Comparison of ENCODE assay signal across 1 cellular context in the genomic region with DNA sequence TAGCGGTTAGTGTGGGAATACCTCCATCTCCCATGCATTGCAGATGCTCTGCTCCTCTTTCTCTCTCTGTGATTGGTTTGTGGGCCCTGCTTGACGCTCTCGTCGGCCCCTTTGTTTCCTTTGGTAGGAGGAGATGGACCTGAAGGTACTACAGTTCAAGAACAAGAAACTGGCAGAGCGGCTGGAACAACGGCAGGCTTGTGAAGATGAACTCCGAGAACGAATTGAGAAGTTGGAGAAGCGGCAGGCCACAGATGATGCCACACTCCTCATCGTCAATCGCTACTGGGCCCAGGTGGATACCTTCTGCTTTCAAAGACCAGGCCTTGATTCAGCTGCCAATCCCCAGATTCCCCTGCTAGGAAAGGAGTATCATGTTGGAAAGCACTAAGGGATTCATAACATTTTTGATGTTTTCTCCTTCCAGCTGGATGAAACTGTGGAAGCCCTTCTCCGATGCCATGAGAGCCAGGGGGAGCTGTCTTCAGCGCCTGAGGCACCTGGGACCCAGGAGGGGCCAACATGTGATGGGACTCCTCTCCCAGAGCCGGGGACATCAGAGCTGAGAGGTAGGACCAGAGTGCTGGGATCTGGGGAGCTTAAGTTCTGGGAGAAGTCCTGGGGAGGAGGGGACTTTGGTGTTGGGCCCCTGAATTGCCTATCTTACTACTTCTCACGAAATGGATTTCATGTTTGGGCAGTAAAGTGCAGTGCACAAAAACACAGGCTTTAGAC.
TF ChIP-seq lines count a peak whose summit lies in the region.

No MANE protein-coding gene starts in this region.

TF ChIP-seq in GM23338, 12 proteins besides CTCF, POLR2A, EP300 and RAD21 (continued from another document):
- TF ChIP-seq, protein P1, sequence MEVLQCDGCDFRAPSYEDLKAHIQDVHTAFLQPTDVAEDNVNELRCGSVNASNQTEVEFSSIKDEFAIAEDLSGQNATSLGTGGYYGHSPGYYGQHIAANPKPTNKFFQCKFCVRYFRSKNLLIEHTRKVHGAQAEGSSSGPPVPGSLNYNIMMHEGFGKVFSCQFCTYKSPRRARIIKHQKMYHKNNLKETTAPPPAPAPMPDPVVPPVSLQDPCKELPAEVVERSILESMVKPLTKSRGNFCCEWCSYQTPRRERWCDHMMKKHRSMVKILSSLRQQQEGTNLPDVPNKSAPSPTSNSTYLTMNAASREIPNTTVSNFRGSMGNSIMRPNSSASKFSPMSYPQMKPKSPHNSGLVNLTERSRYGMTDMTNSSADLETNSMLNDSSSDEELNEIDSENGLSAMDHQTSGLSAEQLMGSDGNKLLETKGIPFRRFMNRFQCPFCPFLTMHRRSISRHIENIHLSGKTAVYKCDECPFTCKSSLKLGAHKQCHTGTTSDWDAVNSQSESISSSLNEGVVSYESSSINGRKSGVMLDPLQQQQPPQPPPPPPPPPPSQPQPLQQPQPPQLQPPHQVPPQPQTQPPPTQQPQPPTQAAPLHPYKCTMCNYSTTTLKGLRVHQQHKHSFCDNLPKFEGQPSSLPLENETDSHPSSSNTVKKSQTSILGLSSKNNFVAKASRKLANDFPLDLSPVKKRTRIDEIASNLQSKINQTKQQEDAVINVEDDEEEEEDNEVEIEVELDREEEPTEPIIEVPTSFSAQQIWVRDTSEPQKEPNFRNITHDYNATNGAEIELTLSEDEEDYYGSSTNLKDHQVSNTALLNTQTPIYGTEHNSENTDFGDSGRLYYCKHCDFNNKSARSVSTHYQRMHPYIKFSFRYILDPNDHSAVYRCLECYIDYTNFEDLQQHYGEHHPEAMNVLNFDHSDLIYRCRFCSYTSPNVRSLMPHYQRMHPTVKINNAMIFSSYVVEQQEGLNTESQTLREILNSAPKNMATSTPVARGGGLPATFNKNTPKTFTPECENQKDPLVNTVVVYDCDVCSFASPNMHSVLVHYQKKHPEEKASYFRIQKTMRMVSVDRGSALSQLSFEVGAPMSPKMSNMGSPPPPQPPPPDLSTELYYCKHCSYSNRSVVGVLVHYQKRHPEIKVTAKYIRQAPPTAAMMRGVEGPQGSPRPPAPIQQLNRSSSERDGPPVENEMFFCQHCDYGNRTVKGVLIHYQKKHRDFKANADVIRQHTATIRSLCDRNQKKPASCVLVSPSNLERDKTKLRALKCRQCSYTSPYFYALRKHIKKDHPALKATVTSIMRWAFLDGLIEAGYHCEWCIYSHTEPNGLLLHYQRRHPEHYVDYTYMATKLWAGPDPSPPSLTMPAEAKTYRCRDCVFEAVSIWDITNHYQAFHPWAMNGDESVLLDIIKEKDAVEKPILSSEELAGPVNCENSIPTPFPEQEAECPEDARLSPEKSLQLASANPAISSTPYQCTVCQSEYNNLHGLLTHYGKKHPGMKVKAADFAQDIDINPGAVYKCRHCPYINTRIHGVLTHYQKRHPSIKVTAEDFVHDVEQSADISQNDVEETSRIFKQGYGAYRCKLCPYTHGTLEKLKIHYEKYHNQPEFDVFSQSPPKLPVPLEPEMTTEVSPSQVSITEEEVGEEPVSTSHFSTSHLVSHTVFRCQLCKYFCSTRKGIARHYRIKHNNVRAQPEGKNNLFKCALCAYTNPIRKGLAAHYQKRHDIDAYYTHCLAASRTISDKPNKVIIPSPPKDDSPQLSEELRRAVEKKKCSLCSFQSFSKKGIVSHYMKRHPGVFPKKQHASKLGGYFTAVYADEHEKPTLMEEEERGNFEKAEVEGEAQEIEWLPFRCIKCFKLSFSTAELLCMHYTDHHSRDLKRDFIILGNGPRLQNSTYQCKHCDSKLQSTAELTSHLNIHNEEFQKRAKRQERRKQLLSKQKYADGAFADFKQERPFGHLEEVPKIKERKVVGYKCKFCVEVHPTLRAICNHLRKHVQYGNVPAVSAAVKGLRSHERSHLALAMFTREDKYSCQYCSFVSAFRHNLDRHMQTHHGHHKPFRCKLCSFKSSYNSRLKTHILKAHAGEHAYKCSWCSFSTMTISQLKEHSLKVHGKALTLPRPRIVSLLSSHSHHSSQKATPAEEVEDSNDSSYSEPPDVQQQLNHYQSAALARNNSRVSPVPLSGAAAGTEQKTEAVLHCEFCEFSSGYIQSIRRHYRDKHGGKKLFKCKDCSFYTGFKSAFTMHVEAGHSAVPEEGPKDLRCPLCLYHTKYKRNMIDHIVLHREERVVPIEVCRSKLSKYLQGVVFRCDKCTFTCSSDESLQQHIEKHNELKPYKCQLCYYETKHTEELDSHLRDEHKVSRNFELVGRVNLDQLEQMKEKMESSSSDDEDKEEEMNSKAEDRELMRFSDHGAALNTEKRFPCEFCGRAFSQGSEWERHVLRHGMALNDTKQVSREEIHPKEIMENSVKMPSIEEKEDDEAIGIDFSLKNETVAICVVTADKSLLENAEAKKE (CRISPR knock-in tag; IDR thresholded peaks at IDR 0.05): no peak
- TF ChIP-seq POLR2AphosphoS5 (IDR thresholded peaks at IDR 0.05; ENCODE audit: low read depth) (no peak), EZH2 (IDR thresholded peaks at IDR 0.05; ENCODE audit: low read depth, unreplicated experiment) (no peak), EZH2phosphoT487 (IDR thresholded peaks at IDR 0.05; ENCODE audit: unreplicated experiment) (no peak), CREB1 (CRISPR knock-in tag; IDR thresholded peaks at IDR 0.05; ENCODE audit: low read depth) (no peak), ZNF114 (CRISPR knock-in tag; IDR thresholded peaks at IDR 0.05) (no peak)
- TF ChIP-seq, protein P2, sequence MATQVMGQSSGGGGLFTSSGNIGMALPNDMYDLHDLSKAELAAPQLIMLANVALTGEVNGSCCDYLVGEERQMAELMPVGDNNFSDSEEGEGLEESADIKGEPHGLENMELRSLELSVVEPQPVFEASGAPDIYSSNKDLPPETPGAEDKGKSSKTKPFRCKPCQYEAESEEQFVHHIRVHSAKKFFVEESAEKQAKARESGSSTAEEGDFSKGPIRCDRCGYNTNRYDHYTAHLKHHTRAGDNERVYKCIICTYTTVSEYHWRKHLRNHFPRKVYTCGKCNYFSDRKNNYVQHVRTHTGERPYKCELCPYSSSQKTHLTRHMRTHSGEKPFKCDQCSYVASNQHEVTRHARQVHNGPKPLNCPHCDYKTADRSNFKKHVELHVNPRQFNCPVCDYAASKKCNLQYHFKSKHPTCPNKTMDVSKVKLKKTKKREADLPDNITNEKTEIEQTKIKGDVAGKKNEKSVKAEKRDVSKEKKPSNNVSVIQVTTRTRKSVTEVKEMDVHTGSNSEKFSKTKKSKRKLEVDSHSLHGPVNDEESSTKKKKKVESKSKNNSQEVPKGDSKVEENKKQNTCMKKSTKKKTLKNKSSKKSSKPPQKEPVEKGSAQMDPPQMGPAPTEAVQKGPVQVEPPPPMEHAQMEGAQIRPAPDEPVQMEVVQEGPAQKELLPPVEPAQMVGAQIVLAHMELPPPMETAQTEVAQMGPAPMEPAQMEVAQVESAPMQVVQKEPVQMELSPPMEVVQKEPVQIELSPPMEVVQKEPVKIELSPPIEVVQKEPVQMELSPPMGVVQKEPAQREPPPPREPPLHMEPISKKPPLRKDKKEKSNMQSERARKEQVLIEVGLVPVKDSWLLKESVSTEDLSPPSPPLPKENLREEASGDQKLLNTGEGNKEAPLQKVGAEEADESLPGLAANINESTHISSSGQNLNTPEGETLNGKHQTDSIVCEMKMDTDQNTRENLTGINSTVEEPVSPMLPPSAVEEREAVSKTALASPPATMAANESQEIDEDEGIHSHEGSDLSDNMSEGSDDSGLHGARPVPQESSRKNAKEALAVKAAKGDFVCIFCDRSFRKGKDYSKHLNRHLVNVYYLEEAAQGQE (IDR thresholded peaks at IDR 0.05; ENCODE audit: unreplicated experiment): no peak
TF ChIP-seq in GM23338: peak in this region for 0.
